Comparison of ENCODE assay signal across 19 cellular contexts in the genomic region with DNA sequence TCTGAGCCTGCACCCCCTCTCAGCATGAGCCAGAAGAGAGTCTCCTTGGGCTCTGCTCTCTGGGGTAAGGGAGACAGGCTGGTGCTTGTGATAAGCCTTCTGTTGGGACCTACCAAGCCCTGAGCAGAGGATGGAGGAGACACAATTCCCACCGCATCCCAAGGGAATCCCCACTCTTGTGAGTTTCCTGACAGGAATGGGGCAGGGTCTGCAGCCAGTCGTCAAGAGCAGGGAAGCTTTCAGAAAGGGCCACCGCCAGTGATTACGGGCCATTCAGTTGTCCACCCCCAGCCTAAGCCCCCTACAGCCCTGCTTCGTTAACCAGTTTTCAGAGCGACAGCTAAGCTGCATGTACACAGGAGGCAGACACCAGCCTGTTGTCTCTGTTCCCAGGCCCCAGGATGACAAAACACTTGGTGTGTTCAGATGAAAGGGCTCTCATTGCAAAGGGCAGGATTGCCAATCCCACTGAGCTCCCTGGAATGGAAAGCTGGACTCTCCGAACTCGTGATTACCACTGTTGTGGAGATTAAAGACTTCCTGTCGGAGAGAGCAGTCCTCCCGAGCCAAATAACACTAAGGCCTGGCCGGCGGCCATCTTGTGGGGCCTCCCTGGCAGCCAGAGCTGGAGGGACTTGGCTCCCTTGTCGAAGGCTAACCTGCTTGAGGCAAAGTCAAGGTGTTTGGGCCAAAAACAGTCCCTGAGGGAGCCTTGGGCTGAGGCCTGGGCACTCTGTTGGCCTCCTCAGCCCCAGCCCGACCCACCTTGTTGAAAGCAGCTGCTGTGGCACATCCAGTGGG. TPM values are rescaled to one million over a fixed set of nuclear protein-coding genes. Genes with fewer than 3 reads are reported as not detected.
A peak's percentile ranks its signal among the peaks of the same experiment; 100 is the strongest.
DNase-seq lines count a peak whose midpoint lies in the region; ATAC-seq, FAIRE-seq and TF ChIP-seq lines count a peak whose summit lies in the region.
"Had no signal": no experiment of that assay in that cellular context is flagged by ENCODE, and none has a peak within 500 bp of the region (broad histone marks: within the 10 kb centered on the region; RNA-seq: fewer than 3 reads in every experiment).

No MANE protein-coding gene starts in this region.

- in situ Hi-C loops in GM12878 (cut with MboI), result no loop called here

- CTCF ChIA-PET in GM12878 (lab: Yijun Ruan, JAX), result interaction anchor here (0.9 kb wide), 1 partner anchor 35 kb away, joined by 3 read pairs; no protein-coding TSS in a partner anchor

- H3K27ac Mint-ChIP-seq in activated CD4-positive, alpha-beta T cell treated with anti-CD3 and anti-CD28 coated beads, Interleukin-2, amount 10 ng/mL, durations not matched to agents 24 days and 14 days, result no peak overlapping the region
- H3K27ac Mint-ChIP-seq: activated CD4-positive, alpha-beta memory T cell treated with anti-CD3 and anti-CD28 coated beads for 36 hours; naive thymus-derived CD8-positive, alpha-beta T cell; stimulated activated naive CD8-positive, alpha-beta T cell treated with anti-CD3 and anti-CD28 coated beads, Interleukin-15, Interleukin-2, amounts not matched to agents 100 ng/mL and 50 ng/mL, for 24 hours had no signal

- H3K36me3 ChIP-seq in DND-41 (ENCODE audit: insufficient read depth, low read length) (no peaks in the 10 kb centered on the region), GM12878 (ENCODE audit: control insufficient read depth in 2 of 2, insufficient read depth in 2 of 2, low read length in 1 of 2) (no peaks in the 10 kb centered on the region), heart right ventricle (no peaks in the 10 kb centered on the region), prostate gland (no peaks in the 10 kb centered on the region)
- H3K36me3 ChIP-seq: SJCRH30 had no signal

- H3K9ac ChIP-seq in DND-41 (ENCODE audit: low read depth, low read length), result no peak overlapping the region
- no peak overlapping the region for H3K9ac ChIP-seq in GM12878 (ENCODE audit: control insufficient read depth, insufficient read depth, low read length)

- TF ChIP-seq EP300 in GM12878 (IDR thresholded peaks at IDR 0.05; ENCODE audit: borderline replicate concordance in 1 of 2, control insufficient read depth in 1 of 2, low read depth in 2 of 2, low read length in 2 of 2), result no peak

- H3K27me3 Mint-ChIP-seq in activated CD4-positive, alpha-beta T cell treated with anti-CD3 and anti-CD28 coated beads, Interleukin-2, amount 10 ng/mL, durations not matched to agents 24 days and 14 days, result no peaks in the 10 kb centered on the region
- H3K27me3 Mint-ChIP-seq: activated CD4-positive, alpha-beta memory T cell treated with anti-CD3 and anti-CD28 coated beads for 36 hours; naive thymus-derived CD8-positive, alpha-beta T cell; stimulated activated naive CD8-positive, alpha-beta T cell treated with anti-CD3 and anti-CD28 coated beads, Interleukin-15, Interleukin-2, amounts not matched to agents 100 ng/mL and 50 ng/mL, for 24 hours had no signal

- no peak for TF ChIP-seq RAD21 in GM12878 (IDR thresholded peaks at IDR 0.05; ENCODE audit: insufficient read depth, low read depth, low read length)

- H3K27ac ChIP-seq in DND-41 (ENCODE audit: low read length), result no peak overlapping the region
- H3K27ac ChIP-seq in GM12878 (ENCODE audit: control insufficient read depth, insufficient read depth), result no peak overlapping the region
- H3K27ac ChIP-seq in heart right ventricle, result peak overlapping the region in 9 of 10 donors; percentile 36 to 75 (median 55)
- H3K27ac ChIP-seq in prostate gland, result peak overlapping the region; percentile 39 to 42
- H3K27ac ChIP-seq: HL-60, SJCRH30 had no signal

- H3K79me2 ChIP-seq in DND-41 (ENCODE audit: insufficient read depth, low read length), result no peaks in the 10 kb centered on the region
- no peaks in the 10 kb centered on the region for H3K79me2 ChIP-seq in GM12878 (ENCODE audit: control insufficient read depth, insufficient read depth, low read length)

- peak overlapping the region; percentile 41; the same call in 1 of the 2 replicates for H2AFZ ChIP-seq in DND-41 (ENCODE audit: low read depth, low read length)
- no peak overlapping the region for H2AFZ ChIP-seq in GM12878 (ENCODE audit: control insufficient read depth, low read depth, low read length)

- H3K4me3 Mint-ChIP-seq in activated CD4-positive, alpha-beta T cell treated with anti-CD3 and anti-CD28 coated beads, Interleukin-2, amount 10 ng/mL, durations not matched to agents 24 days and 14 days, result no peak overlapping the region
- H3K4me3 Mint-ChIP-seq: activated CD4-positive, alpha-beta memory T cell treated with anti-CD3 and anti-CD28 coated beads for 36 hours; naive thymus-derived CD8-positive, alpha-beta T cell; stimulated activated naive CD8-positive, alpha-beta T cell treated with anti-CD3 and anti-CD28 coated beads, Interleukin-15, Interleukin-2, amounts not matched to agents 100 ng/mL and 50 ng/mL, for 24 hours had no signal

- H3K9me3 ChIP-seq in DND-41 (ENCODE audit: insufficient read depth, low read length, severe bottlenecking), result no peaks in the 10 kb centered on the region
- H3K9me3 ChIP-seq in GM12878 (replicated peaks; ENCODE audit: control insufficient read depth, insufficient read depth, low read length), result no peaks in the 10 kb centered on the region
- no peaks in the 10 kb centered on the region for H3K9me3 ChIP-seq in heart right ventricle
- no peaks in the 10 kb centered on the region for H3K9me3 ChIP-seq in prostate gland
- H3K9me3 ChIP-seq: SJCRH30 had no signal

- H3K4me2 ChIP-seq in DND-41 (ENCODE audit: insufficient read depth, low read length) (no peak overlapping the region), GM12878 (ENCODE audit: control insufficient read depth, insufficient read depth) (no peak overlapping the region)

- no peak for FAIRE-seq in GM12878 (lab: Jason Lieb, UNC)
- FAIRE-seq: bronchial epithelial cell had no signal

- DNase-seq in DND-41, result no peak
- no peak for DNase-seq in GM12878 (ENCODE audit: low read depth, low spot score)
- DNase-seq in heart right ventricle, result peak; percentile 69 to 82
- peak; percentile 58 for DNase-seq in prostate gland (ENCODE audit: low spot score)
- DNase-seq in foreskin melanocyte, result no peak
- DNase-seq in activated CD4-positive, alpha-beta T cell treated with anti-CD3 and anti-CD28 coated beads, Interleukin-2, amount 10 ng/mL, durations not matched to agents 24 days and 14 days, result no peak
- no peak for DNase-seq in SKM-1 (lab: John Stamatoyannopoulos, UW; ENCODE audit: unreplicated experiment)
- DNase-seq: ACHN; activated CD4-positive, alpha-beta memory T cell treated with anti-CD3 and anti-CD28 coated beads for 36 hours; activated effector memory CD4-positive, alpha-beta T cell treated with Interleukin-2 at 50 U/mL for 16 hours; COR-L47; naive thymus-derived CD8-positive, alpha-beta T cell; NCI-H2081; NK-92 treated with Interleukin-12 subunit alpha and Interleukin-12 subunit beta, amount 100 ng/mL, for 24 hours; SJCRH30 had no signal

- TF ChIP-seq POLR2A in GM12878 (IDR thresholded peaks at IDR 0.05; ENCODE audit: low read depth, low read length), result no peak
- no peak for TF ChIP-seq POLR2A in prostate gland (IDR thresholded peaks at IDR 0.05)

- H3K4me1 ChIP-seq in DND-41 (ENCODE audit: insufficient read depth, low read length) (no peaks in the 10 kb centered on the region), GM12878 (ENCODE audit: control insufficient read depth, insufficient read depth, low read length) (no peaks in the 10 kb centered on the region; the same call in 1 of the 2 replicates), heart right ventricle (peaks cover 7 to 47% (median 23%) of the 10 kb centered on the region in 9 donors), prostate gland (replicated peaks) (no peaks in the 10 kb centered on the region)

- no peaks in the 10 kb centered on the region for H4K20me1 ChIP-seq in DND-41 (ENCODE audit: insufficient read depth, low read length)
- H4K20me1 ChIP-seq in GM12878 (ENCODE audit: control insufficient read depth, insufficient read depth), result no peaks in the 10 kb centered on the region

- RAD21 ChIA-PET in GM12878 (lab: Charles Lee; ENCODE audit: unreplicated experiment), result no interaction called here

- no TSS peak for BruUV-seq in GM12878 (replicated peaks; lab: Mats Ljungman, UMichigan)

- H3K9me3 Mint-ChIP-seq in activated CD4-positive, alpha-beta T cell treated with anti-CD3 and anti-CD28 coated beads, Interleukin-2, amount 10 ng/mL, durations not matched to agents 24 days and 14 days, result no peaks in the 10 kb centered on the region
- H3K9me3 Mint-ChIP-seq: activated CD4-positive, alpha-beta memory T cell treated with anti-CD3 and anti-CD28 coated beads for 36 hours; naive thymus-derived CD8-positive, alpha-beta T cell; stimulated activated naive CD8-positive, alpha-beta T cell treated with anti-CD3 and anti-CD28 coated beads, Interleukin-15, Interleukin-2, amounts not matched to agents 100 ng/mL and 50 ng/mL, for 24 hours had no signal

- no peak for ATAC-seq in DND-41 (ENCODE audit: insufficient read depth, low read depth)
- ATAC-seq in GM12878, result no peak
- ATAC-seq in heart right ventricle, result peak; percentile 29 to 68 (median 60)
- no peak for ATAC-seq in GM19397 (IDR thresholded peaks at IDR 0.05; ENCODE audit: unreplicated experiment)
- ATAC-seq: naive thymus-derived CD8-positive, alpha-beta T cell had no signal

- POLR2A ChIA-PET in GM12878 (lab: Charles Lee), result interaction anchor here (1.0 kb wide), 1 partner anchor 992 kb away, joined by 3 read pairs; the partner anchor contains the start of gene ATF3

- WGBS in GM12878 (ENCODE audit: insufficient coverage, insufficient replicate concordance, low lambda C conversion rate, missing lambda C conversion rate), result 73% methylated on average over 14 of the region's 14 CpGs
- WGBS in heart right ventricle, 2 donors, result 50 to 51% methylated on average over 14 of the region's 14 CpGs
- 41% methylated on average over 14 of the region's 14 CpGs for WGBS in prostate gland

- H3K36me3 Mint-ChIP-seq in activated CD4-positive, alpha-beta T cell treated with anti-CD3 and anti-CD28 coated beads, Interleukin-2, amount 10 ng/mL, durations not matched to agents 24 days and 14 days (ENCODE audit: low read depth), result no peaks in the 10 kb centered on the region
- H3K36me3 Mint-ChIP-seq: activated CD4-positive, alpha-beta memory T cell treated with anti-CD3 and anti-CD28 coated beads for 36 hours; naive thymus-derived CD8-positive, alpha-beta T cell had no signal

- SMC1A ChIA-PET in GM12878 (lab: Charles Lee; ENCODE audit: uncharacterized antibody, unreplicated experiment), result interaction anchor here (1.2 kb wide), 1 partner anchor 10 kb away, joined by 3 read pairs; no protein-coding TSS in a partner anchor

- intact Hi-C loops in GM12878 (cut with micrococcal nuclease; ENCODE audit: unreplicated experiment) (no loop called here), heart right ventricle (cut with DNase I) (no loop called here), prostate gland (cut with DNase I) (loop anchor here (5.0 kb wide), 1 partner anchor 39 kb away; the partner anchor contains the start of gene SLC30A1)
- intact Hi-C loops in activated CD4-positive, alpha-beta T cell treated with anti-CD3 and anti-CD28 coated beads, Interleukin-2, amount 10 ng/mL, durations not matched to agents 24 days and 14 days (cut with micrococcal nuclease), result no loop called here

- TF ChIP-seq CTCF in DND-41 (IDR thresholded peaks at IDR 0.05; ENCODE audit: borderline replicate concordance, extremely low read depth, low read length, poor library complexity, severe bottlenecking) (no peak), GM12878 (IDR thresholded peaks at IDR 0.05 in 2 of 3, conservative IDR thresholded peaks at IDR 0.05 in 1 of 3; ENCODE audit: control insufficient read depth in 2 of 3, extremely low read depth in 1 of 3, insufficient read depth in 1 of 3, low read depth in 3 of 3, low read length in 3 of 3) (no peak), heart right ventricle (IDR thresholded peaks at IDR 0.05) (no peak), prostate gland (IDR thresholded peaks at IDR 0.05) (no peak)

- peaks cover 3% of the 10 kb centered on the region for H3K4me1 Mint-ChIP-seq in activated CD4-positive, alpha-beta T cell treated with anti-CD3 and anti-CD28 coated beads, Interleukin-2, amount 10 ng/mL, durations not matched to agents 24 days and 14 days

- H3K27me3 ChIP-seq in DND-41 (ENCODE audit: insufficient read depth, low read length, poor library complexity) (no peaks in the 10 kb centered on the region), GM12878 (replicated peaks in 1 of 2; ENCODE audit: control insufficient read depth in 2 of 2, insufficient read depth in 2 of 2, low read length in 1 of 2) (no peaks in the 10 kb centered on the region), heart right ventricle (no peaks in the 10 kb centered on the region), prostate gland (replicated peaks; ENCODE audit: insufficient read depth) (no peaks in the 10 kb centered on the region)
- H3K27me3 ChIP-seq: SJCRH30 had no signal

- H3K4me3 ChIP-seq in DND-41 (ENCODE audit: low read depth in 1 of 2, low read length in 2 of 2) (no peak overlapping the region), GM12878 (no peak overlapping the region), heart right ventricle (no peak overlapping the region), prostate gland (no peak overlapping the region)
- H3K4me3 ChIP-seq: SJCRH30 had no signal

RNA-seq across cellular contexts. Expression of gene SLC30A1, which starts 37.5 kb away (rescaled TPM):
- total RNA-seq in GM12878 (2013; cell fraction: nucleolus; rRNA removed), result 28.5 and 29.1 TPM in 2 replicates
- total RNA-seq in GM12878 (2014; rRNA removed) (6.7 and 8.0 TPM in 2 replicates), GM12878 (2014; rRNA removed; fragmentation: Illumina TruSeq; extraction: Trizol) (10.0 and 10.6 TPM in 2 replicates), GM12878 (2021) (13.4 and 14.1 TPM in 2 replicates), heart right ventricle (10 to 100 TPM in 9 of 10 donors, 1 to 10 TPM in 1; 8.1 to 26.5 (median 16.1) TPM), prostate gland (10 to 100 TPM; 12.5 to 22.0 TPM)
- 3.9 TPM for polyA plus RNA-seq in GM12878 (2011; ENCODE audit: low read depth)
- polyA plus RNA-seq in GM12878 (2011; rRNA removed) (10.2 and 17.7 TPM in 2 replicates), GM12878 (2014; fragmentation: Illumina TruSeq; extraction: Trizol) (7.4 and 8.7 TPM in 2 replicates), GM12878 (2014; fragmentation: Nextera tagmentation; extraction: Ambion mirVana) (1 to 10 TPM; 3.5 to 4.0 TPM), GM12878 (2014; rRNA removed) (4.3 and 4.5 TPM in 2 replicates), GM12878 (2016; fragmentation: Nextera tagmentation; extraction: Ambion mirVana) (10 to 100 TPM; 11.8 to 13.9 TPM), heart right ventricle (1 to 10 TPM; 1.4 to 4.2 TPM)
- 4.4 and 4.7 TPM in 2 replicates for polyA plus RNA-seq in GM12878 (2011; cell fraction: cytosol; rRNA removed)
- 8.1 and 8.6 TPM in 2 replicates for polyA plus RNA-seq in GM12878 (2011; cell fraction: nucleus; rRNA removed)
- 6.2 and 7.7 TPM in 2 replicates for polyA plus RNA-seq in GM12878 (2012)
- polyA minus RNA-seq in GM12878 (2011; rRNA and poly(A)+ RNA removed), result 13.4 and 16.5 TPM in 2 replicates
- polyA minus RNA-seq in GM12878 (2011; cell fraction: cytosol; rRNA and poly(A)+ RNA removed), result 9.1 and 9.9 TPM in 2 replicates
- polyA minus RNA-seq in GM12878 (2011; cell fraction: nucleus; rRNA and poly(A)+ RNA removed), result 16.4 and 21.0 TPM in 2 replicates
- total RNA-seq in activated CD4-positive, alpha-beta T cell treated with anti-CD3 and anti-CD28 coated beads, Interleukin-2, amount 10 ng/mL, durations not matched to agents 24 days and 14 days, result 8.5 and 9.0 TPM in 2 replicates

RNA-seq across cellular contexts. Expression of gene NEK2, which starts 59.0 kb away (rescaled TPM):
- total RNA-seq in GM12878 (2013; cell fraction: nucleolus; rRNA removed), result 15.1 and 16.4 TPM in 2 replicates
- total RNA-seq in GM12878 (2014; rRNA removed) (33.0 and 37.0 TPM in 2 replicates), GM12878 (2014; rRNA removed; fragmentation: Illumina TruSeq; extraction: Trizol) (45.1 and 47.1 TPM in 2 replicates), GM12878 (2021) (28.7 TPM in 2 replicates), heart right ventricle (1 to 10 TPM in 2 of 10 donors, under 1 TPM in 3, not detected in 5; 0.12 to 2.1 (median 0.23) TPM), prostate gland (1 to 10 TPM; 1.7 to 8.5 TPM)
- 11.4 TPM for polyA plus RNA-seq in GM12878 (2011; ENCODE audit: low read depth)
- polyA plus RNA-seq in GM12878 (2011; rRNA removed) (40.9 and 69.0 TPM in 2 replicates), GM12878 (2014; fragmentation: Illumina TruSeq; extraction: Trizol) (39.4 and 40.8 TPM in 2 replicates), GM12878 (2014; fragmentation: Nextera tagmentation; extraction: Ambion mirVana) (10 to 100 TPM; 16.7 to 21.3 TPM), GM12878 (2014; rRNA removed) (27.3 and 31.0 TPM in 2 replicates), GM12878 (2016; fragmentation: Nextera tagmentation; extraction: Ambion mirVana) (10 to 100 TPM; 46.8 to 49.7 TPM), heart right ventricle (under 1 TPM in 1 of 2 donors, not detected in 1; 0.04 TPM)
- polyA plus RNA-seq in GM12878 (2011; cell fraction: cytosol; rRNA removed), result 20.4 and 22.7 TPM in 2 replicates
- polyA plus RNA-seq in GM12878 (2011; cell fraction: nucleus; rRNA removed), result 18.6 and 27.3 TPM in 2 replicates
- polyA plus RNA-seq in GM12878 (2012), result 11.8 and 19.8 TPM in 2 replicates
- 34.3 and 49.5 TPM in 2 replicates for polyA minus RNA-seq in GM12878 (2011; rRNA and poly(A)+ RNA removed)
- polyA minus RNA-seq in GM12878 (2011; cell fraction: cytosol; rRNA and poly(A)+ RNA removed), result 15.4 and 17.8 TPM in 2 replicates
- polyA minus RNA-seq in GM12878 (2011; cell fraction: nucleus; rRNA and poly(A)+ RNA removed), result 12.2 and 17.8 TPM in 2 replicates
- total RNA-seq in activated CD4-positive, alpha-beta T cell treated with anti-CD3 and anti-CD28 coated beads, Interleukin-2, amount 10 ng/mL, durations not matched to agents 24 days and 14 days, result 18.0 and 18.2 TPM in 2 replicates

Comparison
In these comparisons a context has a peak if more than half of its experiments do, and no peak if none do; other contexts are left out.
1. ATAC-seq: peak in heart right ventricle (8 of 8); none in DND-41 (single experiment), GM12878 (single experiment) and GM19397 (single experiment).
2. DNase-seq: peak in heart right ventricle (2 of 2) and prostate gland (single experiment); none in DND-41 (single experiment), GM12878 (single experiment), foreskin melanocyte (single experiment), activated CD4-positive, alpha-beta T cell treated with anti-CD3 and anti-CD28 coated beads, Interleukin-2, amount 10 ng/mL, durations not matched to agents 24 days and 14 days (single experiment) and SKM-1 (single experiment).
3. H3K27ac ChIP-seq: peak in heart right ventricle (9 of 10) and prostate gland (2 of 2); none in DND-41 (single experiment) and GM12878 (single experiment).